ENCODE assay signal across 11 cellular contexts in the genomic region with DNA sequence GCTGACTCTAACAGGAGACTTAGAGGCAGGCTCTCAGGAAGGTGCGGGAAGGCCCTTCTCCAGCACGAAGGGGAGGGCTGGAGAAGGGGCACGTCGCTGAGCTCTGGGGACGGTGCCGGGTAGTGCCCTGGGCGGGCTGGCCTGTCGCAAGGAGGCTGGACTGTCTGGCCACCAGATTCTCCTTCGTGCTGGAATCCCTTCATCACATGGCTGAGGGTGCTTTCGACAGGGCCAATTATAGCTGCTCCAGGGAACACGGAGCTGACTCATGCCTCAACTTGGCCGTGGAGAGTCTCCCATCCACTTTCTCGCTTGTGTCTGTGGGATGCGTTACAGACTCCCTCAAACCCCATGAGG. TPM values are rescaled to one million over a fixed set of nuclear protein-coding genes. Genes with fewer than 3 reads are reported as not detected.
DNase-seq lines count a peak whose midpoint lies in the region; ATAC-seq and TF ChIP-seq lines count a peak whose summit lies in the region.
"Had no signal": no experiment of that assay in that cellular context is flagged by ENCODE, and none has a peak within 500 bp of the region (broad histone marks: within the 10 kb centered on the region; RNA-seq: fewer than 3 reads in every experiment).

No MANE protein-coding gene starts in this region.

- H3F3A ChIP-seq in GM23338 (replicated peaks; ENCODE audit: low read depth): no peaks in the 10 kb centered on the region

- no peak overlapping the region for H3K4me3 ChIP-seq in GM23338
- no peak overlapping the region for H3K4me3 ChIP-seq in endodermal cell (ENCODE audit: low read length)
- H3K4me3 ChIP-seq in right lobe of liver: no peak overlapping the region

- no peaks in the 10 kb centered on the region; the same call in 1 of the 2 replicates for H4K20me1 ChIP-seq in GM23338 (replicated peaks; ENCODE audit: insufficient read depth)

- H3K27ac ChIP-seq in GM23338 (ENCODE audit: low read depth): no peak overlapping the region
- H3K27ac ChIP-seq in endodermal cell (ENCODE audit: low read depth, low read length): no peak overlapping the region
- peak overlapping the region in 1 of 3 donors; percentile 75 for H3K27ac ChIP-seq in right lobe of liver

- TF ChIP-seq CTCF in GM23338 (conservative IDR thresholded peaks at IDR 0.05; ENCODE audit: low read depth in 2 of 2): no peak
- TF ChIP-seq CTCF in endodermal cell (conservative IDR thresholded peaks at IDR 0.05): no peak
- no peak for TF ChIP-seq CTCF in right lobe of liver (IDR thresholded peaks at IDR 0.05)
- no peak for TF ChIP-seq CTCF in Calu3 (IDR thresholded peaks at IDR 0.05; ENCODE audit: unreplicated experiment)

- peaks cover 4% of the 10 kb centered on the region for H3K27me3 Mint-ChIP-seq in GM23338 (ENCODE audit: insufficient read depth, low read depth, poor library complexity)
- H3K27me3 Mint-ChIP-seq in endodermal cell (ENCODE audit: insufficient read depth): peaks cover 3% of the 10 kb centered on the region
- no peaks in the 10 kb centered on the region for H3K27me3 Mint-ChIP-seq in stimulated activated memory B cell treated with anti-CD40 and anti-IgM and Interleukin-4, amounts not matched to agents 10 μg/mL and 1 μg/mL and 100 μg/mL, for 72 hours
- H3K27me3 Mint-ChIP-seq in Calu3 (ENCODE audit: unreplicated experiment): no peaks in the 10 kb centered on the region
- H3K27me3 Mint-ChIP-seq: activated naive CD8-positive, alpha-beta T cell treated with anti-CD3 and anti-CD28 coated beads for 36 hours; stimulated activated naive CD8-positive, alpha-beta T cell treated with anti-CD3 and anti-CD28 coated beads, Interleukin-15, amount 100 ng/mL, for 72 hours had no signal

- H3K27ac Mint-ChIP-seq in GM23338 (no peak overlapping the region), endodermal cell (no peak overlapping the region), Calu3 (ENCODE audit: unreplicated experiment) (no peak overlapping the region)
- peak overlapping the region; percentile 79 for H3K27ac Mint-ChIP-seq in stimulated activated memory B cell treated with anti-CD40 and anti-IgM and Interleukin-4, amounts not matched to agents 10 μg/mL and 1 μg/mL and 100 μg/mL, for 72 hours
- H3K27ac Mint-ChIP-seq: activated naive CD8-positive, alpha-beta T cell treated with anti-CD3 and anti-CD28 coated beads for 36 hours; stimulated activated naive CD8-positive, alpha-beta T cell treated with anti-CD3 and anti-CD28 coated beads, Interleukin-15, amount 100 ng/mL, for 72 hours had no signal

- H3K4me3 Mint-ChIP-seq in GM23338 (no peak overlapping the region), endodermal cell (no peak overlapping the region), Calu3 (ENCODE audit: low read depth, unreplicated experiment) (no peak overlapping the region)
- no peak overlapping the region for H3K4me3 Mint-ChIP-seq in stimulated activated memory B cell treated with anti-CD40 and anti-IgM and Interleukin-4, amounts not matched to agents 10 μg/mL and 1 μg/mL and 100 μg/mL, for 72 hours
- H3K4me3 Mint-ChIP-seq: activated naive CD8-positive, alpha-beta T cell treated with anti-CD3 and anti-CD28 coated beads for 36 hours; stimulated activated naive CD8-positive, alpha-beta T cell treated with anti-CD3 and anti-CD28 coated beads, Interleukin-15, amount 100 ng/mL, for 72 hours had no signal

- H3K4me1 ChIP-seq in GM23338 (ENCODE audit: insufficient read depth): peaks cover 7% of the 10 kb centered on the region; the same call in 1 of the 2 replicates
- peaks cover 5% of the 10 kb centered on the region for H3K4me1 ChIP-seq in endodermal cell (ENCODE audit: control insufficient read depth, insufficient read depth, low read length)
- no peaks in the 10 kb centered on the region for H3K4me1 ChIP-seq in right lobe of liver

- H3K4me1 Mint-ChIP-seq in GM23338 (peaks cover 19% of the 10 kb centered on the region), endodermal cell (peaks cover 11% of the 10 kb centered on the region), Calu3 (ENCODE audit: low read depth, unreplicated experiment) (no peaks in the 10 kb centered on the region)
- H3K4me1 Mint-ChIP-seq in stimulated activated memory B cell treated with anti-CD40 and anti-IgM and Interleukin-4, amounts not matched to agents 10 μg/mL and 1 μg/mL and 100 μg/mL, for 72 hours: peaks cover 71% of the 10 kb centered on the region

- H3K36me3 Mint-ChIP-seq in GM23338 (ENCODE audit: low read depth) (no peaks in the 10 kb centered on the region; the same call in 2 of the 3 replicates), endodermal cell (ENCODE audit: low read depth) (peaks cover 3% of the 10 kb centered on the region), Calu3 (ENCODE audit: insufficient read depth, unreplicated experiment) (no peaks in the 10 kb centered on the region)
- H3K36me3 Mint-ChIP-seq in stimulated activated memory B cell treated with anti-CD40 and anti-IgM and Interleukin-4, amounts not matched to agents 10 μg/mL and 1 μg/mL and 100 μg/mL, for 72 hours: peaks cover 8% of the 10 kb centered on the region
- H3K36me3 Mint-ChIP-seq: activated naive CD8-positive, alpha-beta T cell treated with anti-CD3 and anti-CD28 coated beads for 36 hours had no signal

- TF ChIP-seq POLR2A in right lobe of liver (IDR thresholded peaks at IDR 0.05): no peak

- H2AFZ ChIP-seq in GM23338: no peak overlapping the region

- H3K9me3 Mint-ChIP-seq in GM23338: no peaks in the 10 kb centered on the region
- no peaks in the 10 kb centered on the region for H3K9me3 Mint-ChIP-seq in endodermal cell
- no peaks in the 10 kb centered on the region for H3K9me3 Mint-ChIP-seq in stimulated activated memory B cell treated with anti-CD40 and anti-IgM and Interleukin-4, amounts not matched to agents 10 μg/mL and 1 μg/mL and 100 μg/mL, for 72 hours
- no peaks in the 10 kb centered on the region for H3K9me3 Mint-ChIP-seq in Calu3 (ENCODE audit: low read depth, unreplicated experiment)
- H3K9me3 Mint-ChIP-seq: activated naive CD8-positive, alpha-beta T cell treated with anti-CD3 and anti-CD28 coated beads for 36 hours; stimulated activated naive CD8-positive, alpha-beta T cell treated with anti-CD3 and anti-CD28 coated beads, Interleukin-15, amount 100 ng/mL, for 72 hours had no signal

- CTCF ChIA-PET in Calu3 (lab: Charles Lee): no interaction called here

- peak; percentile 52 for ATAC-seq in GM23338
- peak in 3 of 4 donors; percentile 39 to 62 (median 51) for ATAC-seq in right lobe of liver
- ATAC-seq in stimulated activated memory B cell treated with anti-CD40 and anti-IgM and Interleukin-4, amounts not matched to agents 10 μg/mL and 1 μg/mL and 100 μg/mL, for 72 hours: no peak
- ATAC-seq: stimulated activated naive CD8-positive, alpha-beta T cell treated with anti-CD3 and anti-CD28 coated beads, Interleukin-15, amount 100 ng/mL, for 72 hours had no signal

- 85 to 87% methylated on average over 9 to 14 of the region's 14 CpGs for WGBS in endodermal cell (ENCODE audit: insufficient coverage in 1 of 2, insufficient read length in 1 of 2), 2 experiments
- 63% methylated on average over 2 of the region's 14 CpGs for WGBS in right lobe of liver (ENCODE audit: insufficient coverage, low coverage, low lambda C conversion rate, missing lambda C conversion rate)

- peaks cover 5% of the 10 kb centered on the region; the same call in 1 of the 2 replicates for H3K79me2 ChIP-seq in GM23338 (replicated peaks; ENCODE audit: insufficient read depth)

- BruUV-seq in Calu3 (replicated peaks; lab: Mats Ljungman, UMichigan): no TSS peak

- H3K36me3 ChIP-seq in GM23338 (ENCODE audit: insufficient read depth) (no peaks in the 10 kb centered on the region; the same call in 1 of the 2 replicates), endodermal cell (ENCODE audit: control insufficient read depth, insufficient read depth, low read length) (peaks cover 6% of the 10 kb centered on the region), right lobe of liver (no peaks in the 10 kb centered on the region)

- H3K27me3 ChIP-seq in GM23338 (ENCODE audit: insufficient read depth) (peaks cover 7% of the 10 kb centered on the region), endodermal cell (ENCODE audit: control insufficient read depth, insufficient read depth, low read length, poor library complexity, severe bottlenecking) (no peaks in the 10 kb centered on the region), right lobe of liver (no peaks in the 10 kb centered on the region)

- intact Hi-C loops in right lobe of liver (cut with DNase I): no loop called here
- intact Hi-C loops in Calu3 (cut with micrococcal nuclease; ENCODE audit: unreplicated experiment): loop anchor here (10.0 kb wide), 1 partner anchor 285 kb away; no protein-coding TSS in a partner anchor

- no peaks in the 10 kb centered on the region for H3K9me2 ChIP-seq in GM23338 (ENCODE audit: insufficient read depth)

- no peak for DNase-seq in GM23338 (ENCODE audit: low spot score)
- peak; percentile 51 for DNase-seq in endodermal cell
- peak in 1 of 3 donors; percentile 48 for DNase-seq in right lobe of liver
- DNase-seq in Calu3: no peak
- DNase-seq in NCI-H524 treated with DMSO at 0.1 percent for 48 hours (lab: John Stamatoyannopoulos, UW): no peak
- no peak for DNase-seq in ureter (ENCODE audit: low spot score)
- DNase-seq in activated CD4-positive, alpha-beta T cell treated with anti-CD3 and anti-CD28 coated beads, Interleukin-2, amount 50 U/mL, for 1 hour: no peak
- DNase-seq: activated naive CD8-positive, alpha-beta T cell treated with anti-CD3 and anti-CD28 coated beads for 36 hours; Kasumi-1; stimulated activated naive CD8-positive, alpha-beta T cell treated with anti-CD3 and anti-CD28 coated beads, Interleukin-15, amount 100 ng/mL, for 72 hours had no signal

- H3K4me2 ChIP-seq in GM23338: no peak overlapping the region

- no peaks in the 10 kb centered on the region for H3K9me3 ChIP-seq in endodermal cell (ENCODE audit: control insufficient read depth, low read length)
- H3K9me3 ChIP-seq in right lobe of liver: no peaks in the 10 kb centered on the region

- H3K9ac ChIP-seq in endodermal cell (ENCODE audit: extremely low read depth, low read length, poor library complexity, severe bottlenecking): no peak overlapping the region

TF ChIP-seq in GM23338, 12 proteins besides CTCF, POLR2A, EP300 and RAD21 (continues in another document):
- no peak for TF ChIP-seq ZNF114 (CRISPR knock-in tag; IDR thresholded peaks at IDR 0.05)

RNA-seq across cellular contexts. Expression of a gene that starts 5.9 kb away (rescaled TPM):
- total RNA-seq in GM23338 (2014; rRNA removed; shearing (Covaris generic)): 11.9 and 12.6 TPM in 2 replicates
- 2.8 and 3.3 TPM in 2 replicates for polyA plus RNA-seq in GM23338 (2016; fragmentation: Nextera tagmentation; extraction: Ambion mirVana)
- total RNA-seq in endodermal cell: 10 to 100 TPM; 10.7 to 15.5 TPM
- 8.2 TPM for polyA plus RNA-seq in endodermal cell (2013, experiment 1 of 2)
- 9.2 TPM for polyA plus RNA-seq in endodermal cell (2013, experiment 2 of 2)
- 10 to 100 TPM in 1 of 6 experiments, 1 to 10 TPM in 5; 4.0 to 10.6 (median 7.6) TPM for total RNA-seq in right lobe of liver
- total RNA-seq in Calu3 (2022): 1.7 and 2.2 TPM in 2 replicates
- total RNA-seq in ureter: 12.7 TPM

RNA-seq across cellular contexts. Expression of a gene that starts 22.5 kb away (rescaled TPM):
- 0.54 TPM in 1 of 2 replicates, not detected in the other for total RNA-seq in GM23338 (2014; rRNA removed; shearing (Covaris generic))
- polyA plus RNA-seq in GM23338 (2016; fragmentation: Nextera tagmentation; extraction: Ambion mirVana): 0.15 TPM in 1 of 2 replicates, not detected in the other
- under 1 TPM; 0.31 to 0.40 TPM for total RNA-seq in endodermal cell
- polyA plus RNA-seq in endodermal cell (2013, experiment 1 of 2): 0.28 TPM
- 0.41 TPM for polyA plus RNA-seq in endodermal cell (2013, experiment 2 of 2)
- total RNA-seq in right lobe of liver: under 1 TPM in 1 of 6 experiments, not detected in 5; 0.12 TPM
- 0.35 and 0.42 TPM in 2 replicates for total RNA-seq in Calu3 (2022)
- 0.62 TPM for total RNA-seq in ureter
